ENCODE assay signal across 15 cellular contexts in the genomic region with DNA sequence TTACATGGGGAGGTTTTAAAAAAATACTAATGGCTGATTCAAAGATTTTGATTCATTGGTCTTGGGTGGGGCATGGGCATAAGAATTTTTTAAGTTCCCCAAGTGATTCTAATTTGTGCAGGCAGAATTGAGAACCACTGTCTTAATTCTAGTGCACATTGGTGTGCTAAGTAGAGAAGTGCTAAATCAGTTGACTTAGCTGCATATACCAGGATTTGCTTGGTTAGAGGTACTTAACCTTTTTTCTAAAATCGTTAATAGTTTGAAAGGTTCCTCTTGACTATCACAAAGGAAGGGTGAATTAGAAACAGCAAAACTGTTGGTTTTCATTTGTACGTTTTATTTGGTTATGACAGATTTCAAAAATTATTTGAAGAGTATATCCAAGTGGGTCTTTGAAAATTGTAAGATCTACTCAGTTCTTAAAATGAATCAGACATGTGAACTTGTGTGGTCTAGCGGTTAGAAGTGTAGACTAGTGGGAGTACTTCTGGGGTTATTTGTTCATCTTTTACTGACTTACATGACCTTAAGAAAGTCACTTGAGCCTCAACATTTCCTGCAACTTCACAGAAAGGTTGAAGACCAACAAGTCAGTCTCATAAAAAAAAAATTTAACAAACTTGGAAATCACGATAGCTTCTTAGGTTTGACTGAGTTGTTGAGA.
DNase-seq lines count a peak whose midpoint lies in the region; ATAC-seq lines count a peak whose summit lies in the region.
"Had no signal": no experiment of that assay in that cellular context is flagged by ENCODE, and none has a peak within 500 bp of the region (broad histone marks: within the 10 kb centered on the region; RNA-seq: fewer than 3 reads in every experiment).

No MANE protein-coding gene starts in this region.

- no peaks in the 10 kb centered on the region for H3K9me3 Mint-ChIP-seq in activated T-helper 2 cell treated with anti-CD3 and anti-CD28 coated beads, Interferon-gamma antibody, Interleukin-2, Interleukin-4, amounts not matched to agents 10 μg/mL and 5 μg/mL and 100 μg/mL, durations not matched to agents 14 hours and 24 hours and 36 hours
- peaks cover 0 to 4% of the 10 kb centered on the region in 2 donors for H3K9me3 Mint-ChIP-seq in stimulated activated naive CD8-positive, alpha-beta T cell treated with anti-CD3 and anti-CD28 coated beads, Interleukin-15, amount 100 ng/mL, for 72 hours

- H3K27ac Mint-ChIP-seq in activated T-helper 2 cell treated with anti-CD3 and anti-CD28 coated beads, Interferon-gamma antibody, Interleukin-2, Interleukin-4, amounts not matched to agents 10 μg/mL and 5 μg/mL and 100 μg/mL, durations not matched to agents 14 hours and 24 hours and 36 hours: peak overlapping the region; percentile 67
- peak overlapping the region; percentile 23 to 64 for H3K27ac Mint-ChIP-seq in stimulated activated naive CD8-positive, alpha-beta T cell treated with anti-CD3 and anti-CD28 coated beads, Interleukin-15, amount 100 ng/mL, for 72 hours

- peaks cover 59% of the 10 kb centered on the region for H3K4me1 Mint-ChIP-seq in activated T-helper 2 cell treated with anti-CD3 and anti-CD28 coated beads, Interferon-gamma antibody, Interleukin-2, Interleukin-4, amounts not matched to agents 10 μg/mL and 5 μg/mL and 100 μg/mL, durations not matched to agents 14 hours and 24 hours and 36 hours (ENCODE audit: low read depth)
- H3K4me1 Mint-ChIP-seq in stimulated activated naive CD8-positive, alpha-beta T cell treated with anti-CD3 and anti-CD28 coated beads, Interleukin-15, amount 100 ng/mL, for 72 hours: peaks cover 50% of the 10 kb centered on the region

- H3K27ac ChIP-seq in caudate nucleus (ENCODE audit: low read depth, low read length): no peak overlapping the region
- H3K27ac ChIP-seq: right atrium auricular region, SJCRH30 had no signal

- peak overlapping the region; percentile 7 for H3K4me3 Mint-ChIP-seq in activated T-helper 2 cell treated with anti-CD3 and anti-CD28 coated beads, Interferon-gamma antibody, Interleukin-2, Interleukin-4, amounts not matched to agents 10 μg/mL and 5 μg/mL and 100 μg/mL, durations not matched to agents 14 hours and 24 hours and 36 hours (ENCODE audit: low read depth)
- H3K4me3 Mint-ChIP-seq in stimulated activated naive CD8-positive, alpha-beta T cell treated with anti-CD3 and anti-CD28 coated beads, Interleukin-15, amount 100 ng/mL, for 72 hours: peak overlapping the region; percentile 30 to 54

- no peaks in the 10 kb centered on the region for H3K27me3 Mint-ChIP-seq in activated T-helper 2 cell treated with anti-CD3 and anti-CD28 coated beads, Interferon-gamma antibody, Interleukin-2, Interleukin-4, amounts not matched to agents 10 μg/mL and 5 μg/mL and 100 μg/mL, durations not matched to agents 14 hours and 24 hours and 36 hours (ENCODE audit: low read depth)
- no peaks in the 10 kb centered on the region for H3K27me3 Mint-ChIP-seq in stimulated activated naive CD8-positive, alpha-beta T cell treated with anti-CD3 and anti-CD28 coated beads, Interleukin-15, amount 100 ng/mL, for 72 hours

- peak; percentile 92 for ATAC-seq in HG02870 (IDR thresholded peaks at IDR 0.05; ENCODE audit: unreplicated experiment)
- peak; percentile 98 for ATAC-seq in stimulated activated naive CD8-positive, alpha-beta T cell treated with anti-CD3 and anti-CD28 coated beads, Interleukin-15, amount 100 ng/mL, for 72 hours
- ATAC-seq in GM18873 (IDR thresholded peaks at IDR 0.05; ENCODE audit: low FRiP score, unreplicated experiment): no peak
- no peak for ATAC-seq in GM21360 (IDR thresholded peaks at IDR 0.05; ENCODE audit: unreplicated experiment)
- ATAC-seq: esophagus mucosa, HCT116 had no signal

- H3K36me3 Mint-ChIP-seq in activated T-helper 2 cell treated with anti-CD3 and anti-CD28 coated beads, Interferon-gamma antibody, Interleukin-2, Interleukin-4, amounts not matched to agents 10 μg/mL and 5 μg/mL and 100 μg/mL, durations not matched to agents 14 hours and 24 hours and 36 hours (ENCODE audit: low read depth): peaks cover 53% of the 10 kb centered on the region

- DNase-seq in activated gamma-delta T cell treated with Interleukin-2 at 50 U/mL for 16 hours (peak; percentile 9), activated gamma-delta T cell (lab: John Stamatoyannopoulos, UW) (no peak), caudate nucleus (lab: John Stamatoyannopoulos, UW) (no peak)
- no peak for DNase-seq in activated T-helper 2 cell treated with anti-CD3 and anti-CD28 coated beads, Interferon-gamma antibody, Interleukin-2, Interleukin-4, amounts not matched to agents 10 μg/mL and 5 μg/mL and 100 μg/mL, durations not matched to agents 14 hours and 24 hours and 36 hours (ENCODE audit: low spot score)
- DNase-seq in stimulated activated naive CD8-positive, alpha-beta T cell treated with anti-CD3 and anti-CD28 coated beads, Interleukin-15, amount 100 ng/mL, for 72 hours: peak; percentile 17 to 21
- DNase-seq: head of caudate nucleus, mesendoderm, NCI-H510A, SJCRH30 had no signal

- intact Hi-C loops in activated T-helper 2 cell treated with anti-CD3 and anti-CD28 coated beads, Interferon-gamma antibody, Interleukin-2, Interleukin-4, amounts not matched to agents 10 μg/mL and 5 μg/mL and 100 μg/mL, durations not matched to agents 14 hours and 24 hours and 36 hours (cut with micrococcal nuclease): loop anchor here (1.0 to 10.0 kb wide), 6 partner anchors 47 to 619 kb away; no protein-coding TSS in a partner anchor

Comparison
In these comparisons a context has a peak if more than half of its experiments do, and no peak if none do; other contexts are left out.
1. DNase-seq: peak in activated gamma-delta T cell treated with Interleukin-2 at 50 U/mL for 16 hours (single experiment) and stimulated activated naive CD8-positive, alpha-beta T cell treated with anti-CD3 and anti-CD28 coated beads, Interleukin-15, amount 100 ng/mL, for 72 hours (2 of 2); none in activated gamma-delta T cell (single experiment), activated T-helper 2 cell treated with anti-CD3 and anti-CD28 coated beads, Interferon-gamma antibody, Interleukin-2, Interleukin-4, amounts not matched to agents 10 μg/mL and 5 μg/mL and 100 μg/mL, durations not matched to agents 14 hours and 24 hours and 36 hours (single experiment) and caudate nucleus (0 of 61).
2. ATAC-seq: peak in HG02870 (single experiment) and stimulated activated naive CD8-positive, alpha-beta T cell treated with anti-CD3 and anti-CD28 coated beads, Interleukin-15, amount 100 ng/mL, for 72 hours (single experiment); none in GM18873 (single experiment) and GM21360 (single experiment).